ENCODE assay signal across 9 cellular contexts in genomic region chr12:94769040-94769420, GRCh38.
A peak's percentile ranks its signal among the peaks of the same experiment; 100 is the strongest.
DNase-seq lines count a peak whose midpoint lies in the region; ATAC-seq and TF ChIP-seq lines count a peak whose summit lies in the region.
"Had no signal": no experiment of that assay in that cellular context is flagged by ENCODE, and none has a peak within 500 bp of the region (broad histone marks: within the 10 kb centered on the region; RNA-seq: fewer than 3 reads in every experiment).

No MANE protein-coding gene starts in this region.

- peaks cover 0 to 2% (median 0%) of the 10 kb centered on the region in 4 donors for H3K9me3 ChIP-seq in upper lobe of left lung

- ATAC-seq in GM18499 (IDR thresholded peaks at IDR 0.05; ENCODE audit: insufficient read depth, unreplicated experiment) (peak; percentile 47), GM21526 (IDR thresholded peaks at IDR 0.05; ENCODE audit: low FRiP score, unreplicated experiment) (peak; percentile 75), HG03378 (IDR thresholded peaks at IDR 0.05; ENCODE audit: unreplicated experiment) (peak; percentile 61), upper lobe of left lung (ENCODE audit: low FRiP score in 2 of 2) (no peak)

- WGBS in upper lobe of left lung, 2 donors: 70% methylated on average over 8 of the region's 8 CpGs

- peaks cover 0 to 4% (median 2%) of the 10 kb centered on the region in 4 donors for H3K4me1 ChIP-seq in upper lobe of left lung

- H3K27me3 ChIP-seq in upper lobe of left lung: no peaks in the 10 kb centered on the region

- TF ChIP-seq CTCF in fibroblast of villous mesenchyme (IDR thresholded peaks at IDR 0.05; ENCODE audit: insufficient read depth, low read depth, low read length): no peak
- no peak for TF ChIP-seq CTCF in upper lobe of left lung (IDR thresholded peaks at IDR 0.05)

- no peak for TF ChIP-seq EP300 in upper lobe of left lung (IDR thresholded peaks at IDR 0.05)

- no peak overlapping the region for H3K4me3 ChIP-seq in fibroblast of villous mesenchyme (ENCODE audit: low read depth, low read length)
- H3K4me3 ChIP-seq in upper lobe of left lung: no peak overlapping the region

- no peak for TF ChIP-seq POLR2A in upper lobe of left lung (IDR thresholded peaks at IDR 0.05)

- H3K36me3 ChIP-seq in upper lobe of left lung: no peaks in the 10 kb centered on the region

- peak; percentile 87 for DNase-seq in fibroblast of villous mesenchyme (ENCODE audit: low read depth)
- DNase-seq in NCI-H146 treated with DMSO at 0.1 percent for 48 hours (lab: John Stamatoyannopoulos, UW; ENCODE audit: unreplicated experiment): no peak
- no peak for DNase-seq in substantia nigra (lab: John Stamatoyannopoulos, UW)
- no peak for DNase-seq in AML-193 (lab: John Stamatoyannopoulos, UW)
- no peak for DNase-seq in upper lobe of left lung
- DNase-seq: DMS79 treated with DMSO at 0.1 percent for 48 hours had no signal

- no peak overlapping the region for H3K27ac ChIP-seq in substantia nigra (ENCODE audit: low read depth, low read length, poor library complexity, severe bottlenecking)
- no peak overlapping the region for H3K27ac ChIP-seq in upper lobe of left lung

Comparison
In these comparisons a context has a peak if more than half of its experiments do, and no peak if none do; other contexts are left out.
1. ATAC-seq: peak in GM18499 (single experiment), GM21526 (single experiment) and HG03378 (single experiment); none in upper lobe of left lung (0 of 2).